ENCODE assay signal across 9 cellular contexts in genomic region chr5:100992354-100992753, GRCh38.
"Had no signal": no experiment of that assay in that cellular context is flagged by ENCODE, and none has a peak within 500 bp of the region (broad histone marks: within the 10 kb centered on the region; RNA-seq: fewer than 3 reads in every experiment).

No MANE protein-coding gene starts in this region.

- FAIRE-seq: HepG2, HTR-8/SVneo, K562 had no signal

- H3K27ac Mint-ChIP-seq: IgD-negative memory B cell had no signal

- ATAC-seq: HepG2, K562 had no signal

- H3K4me3 Mint-ChIP-seq: IgD-negative memory B cell had no signal

- H3K4me3 ChIP-seq: K562 had no signal

- H3K27ac ChIP-seq: HL-60, KMS-11 had no signal

- H3K4me2 ChIP-seq: KMS-11 had no signal

- H3K9ac ChIP-seq: KMS-11 had no signal

- H3K4me1 Mint-ChIP-seq: IgD-negative memory B cell had no signal

- H3K9me3 Mint-ChIP-seq: IgD-negative memory B cell had no signal

- DNase-seq: IMR-90, KBM-7, KG1 had no signal
